ENCODE assay signal across 8 cellular contexts in the genomic region with DNA sequence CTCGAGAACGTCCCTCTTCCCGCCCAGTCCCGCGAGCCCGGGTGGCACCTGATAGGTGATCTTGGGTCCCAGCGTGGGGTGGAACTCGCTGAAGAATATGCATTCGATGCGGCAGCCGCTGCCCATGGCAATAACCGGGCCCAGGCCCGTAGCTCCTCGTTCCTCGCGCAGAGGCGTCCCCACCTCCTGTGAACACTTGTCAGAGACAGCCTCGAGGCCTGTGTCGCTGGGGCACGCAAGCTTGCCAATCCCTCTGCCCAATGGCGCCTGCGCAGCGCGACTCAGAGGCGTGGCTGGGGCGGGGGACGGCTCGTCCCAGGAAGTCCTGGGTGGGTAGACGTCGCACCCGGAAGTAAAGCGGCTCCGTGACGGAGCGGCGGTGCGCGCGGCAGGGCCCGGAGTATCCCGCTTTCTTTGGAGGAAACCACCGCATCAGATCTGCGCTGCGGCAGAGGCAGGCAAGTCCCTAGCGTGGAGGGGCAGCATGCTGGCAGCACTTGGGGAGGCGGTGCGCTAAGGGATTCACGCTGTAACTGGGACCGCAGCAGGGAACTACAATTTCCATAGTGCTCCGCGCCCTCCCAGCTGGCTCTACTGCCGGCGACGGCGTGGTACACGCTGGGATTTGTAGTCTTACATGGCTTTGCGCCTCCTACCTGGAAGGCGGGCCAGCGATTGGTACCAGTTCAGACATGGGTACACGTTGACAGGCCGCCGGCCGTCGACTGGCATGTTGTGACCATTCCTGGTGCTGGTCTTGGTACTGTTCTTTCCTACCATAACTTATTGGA. TPM values are rescaled to one million over a fixed set of nuclear protein-coding genes. Genes with fewer than 3 reads are reported as not detected.
DNase-seq lines count a peak whose midpoint lies in the region; ATAC-seq and TF ChIP-seq lines count a peak whose summit lies in the region.

A gene with protein sequence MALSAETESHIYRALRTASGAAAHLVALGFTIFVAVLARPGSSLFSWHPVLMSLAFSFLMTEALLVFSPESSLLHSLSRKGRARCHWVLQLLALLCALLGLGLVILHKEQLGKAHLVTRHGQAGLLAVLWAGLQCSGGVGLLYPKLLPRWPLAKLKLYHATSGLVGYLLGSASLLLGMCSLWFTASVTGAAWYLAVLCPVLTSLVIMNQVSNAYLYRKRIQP (plus strand): TSS at position 336 of the 791 bp plus-strand sequence. CDS start 572 bp downstream, outside the sequence.
A gene (minus strand): TSS at position 249 of the 791 bp plus-strand sequence. CDS start 123 bp downstream, at position 126.

- H3K27ac ChIP-seq in PC-9 (0 out of 2 replicates have a peak within 1 kb of the TSS, but pooled peaks have one; percentile 45), epithelial cell of prostate (peak within 1 kb of the TSS; percentile 83)

- H3K9me2 ChIP-seq in PC-9 (ENCODE audit: insufficient read depth) = no peaks in the 10 kb centered on the region

- intact Hi-C loops in PC-9 (cut with micrococcal nuclease; ENCODE audit: unreplicated experiment) = loop anchor here (1.0 to 2.0 kb wide), 2 partner anchors 9 to 262 kb away; a partner anchor contains a TSS

- H3K4me3 ChIP-seq in PC-9 = peak within 1 kb of the TSS; percentile 79

- H3K79me2 ChIP-seq in PC-9 (ENCODE audit: low read depth) = peaks cover 19% of the 10 kb centered on the region

- no TSS peak for BruUV-seq in PC-9 (replicated peaks; lab: Mats Ljungman, UMichigan)

- in situ Hi-C loops in KBM-7 (cut with MboI; ENCODE audit: low pct_unique_long_range_greater_than_20kb, low sequenced_read_pairs) = no loop called here

- peak; percentile 82 for ATAC-seq in GM21619 (IDR thresholded peaks at IDR 0.05; ENCODE audit: unreplicated experiment)

- H3K4me2 ChIP-seq in PC-9 = peak within 1 kb of the TSS; percentile 97

- peak within 1 kb of the TSS; percentile 89 for H2AFZ ChIP-seq in PC-9

- TF ChIP-seq CTCF in PC-9 (conservative IDR thresholded peaks at IDR 0.05) = no peak

- H3K27me3 ChIP-seq in PC-9 (ENCODE audit: insufficient read depth, low read depth) = no peaks in the 10 kb centered on the region

- H3K9me3 ChIP-seq in PC-9 (ENCODE audit: insufficient read depth, low read depth) = no peaks in the 10 kb centered on the region

- H4K20me1 ChIP-seq in PC-9 (ENCODE audit: insufficient read depth) = peaks cover 6% of the 10 kb centered on the region

- POLR2A ChIA-PET in PC-9 (lab: Charles Lee; ENCODE audit: unreplicated experiment) = interaction anchor here (0.6 to 0.9 kb wide), 6 partner anchors 9 to 252 kb away, joined by 3 to 7 read pairs (median 5); no protein-coding TSS in a partner anchor

- no peaks in the 10 kb centered on the region for H3K36me3 ChIP-seq in PC-9 (ENCODE audit: low read depth)

- H3F3A ChIP-seq in PC-9 (ENCODE audit: insufficient read depth, low read depth) = peaks cover 9% of the 10 kb centered on the region; the same call in 1 of the 2 replicates

- CTCF ChIA-PET in PC-9 (lab: Charles Lee) = interaction anchor here (0.8 to 2.3 kb wide), 3 partner anchors 14 to 191 kb away, joined by 3 to 6 read pairs (median 5); no protein-coding TSS in a partner anchor

- H3K4me1 ChIP-seq in PC-9 (replicated peaks; ENCODE audit: insufficient read depth) = peaks cover 17% of the 10 kb centered on the region; the same call in 1 of the 2 replicates

- DNase-seq in DMS153 treated with DMSO at 0.1 percent for 48 hours (lab: John Stamatoyannopoulos, UW; ENCODE audit: unreplicated experiment) (peak; percentile 55), KBM-7 (peak; percentile 96), PC-9 (peak; percentile 89 to 98), epithelial cell of prostate (ENCODE audit: low read depth, low spot score) (peak; percentile 81), mucosa of gallbladder (ENCODE audit: low spot score) (peak; percentile 97)
- DNase-seq in activated T-cell treated with anti-CD3 and anti-CD28 coated beads, Interleukin-2, amount 50 U/mL, for 1 hour = peak; percentile 100
- peak; percentile 100 for DNase-seq in stimulated activated CD8-positive, alpha-beta memory T cell treated with anti-CD3 and anti-CD28 coated beads, Interleukin-4, amount 100 ng/mL, for 24 hours (ENCODE audit: low read depth)

RNA-seq across cellular contexts. Expression of the first gene that starts in this region (rescaled TPM):
- total RNA-seq in PC-9 (2021) (15.7 and 19.3 TPM in 2 replicates), mucosa of gallbladder (35.4 TPM)

RNA-seq across cellular contexts. Expression of the second gene that starts in this region (rescaled TPM):
- total RNA-seq in PC-9 (2021) = 24.1 and 25.4 TPM in 2 replicates
- total RNA-seq in mucosa of gallbladder = 26.7 TPM

Comparison
In these comparisons a context has a peak if more than half of its experiments do, and no peak if none do; other contexts are left out.
1. Peak in every context shown above with its lines: DNase-seq, ATAC-seq, H3K4me3 ChIP-seq and H3K27ac ChIP-seq.